ENCODE assay signal across 9 cellular contexts in genomic region chr16:68022278-68022727, GRCh38. TPM values are rescaled to one million over a fixed set of nuclear protein-coding genes. Genes with fewer than 3 reads are reported as not detected.
DNase-seq lines count a peak whose midpoint lies in the region; ATAC-seq and TF ChIP-seq lines count a peak whose summit lies in the region.
"Had no signal": no experiment of that assay in that cellular context is flagged by ENCODE, and none has a peak within 500 bp of the region (broad histone marks: within the 10 kb centered on the region; RNA-seq: fewer than 3 reads in every experiment).

No MANE protein-coding gene starts in this region.

- no TSS peak for BruUV-seq in Caco-2 (replicated peaks; lab: Mats Ljungman, UMichigan)

- no peaks in the 10 kb centered on the region for H3K9me3 Mint-ChIP-seq in Caco-2 (ENCODE audit: unreplicated experiment)

- ATAC-seq in HG03135 (IDR thresholded peaks at IDR 0.05; ENCODE audit: unreplicated experiment), result peak; percentile 3
- ATAC-seq in left lobe of liver, result peak; percentile 12
- ATAC-seq in thoracic aorta (ENCODE audit: insufficient number of reproducible peaks, low FRiP score, low read depth), result no peak
- no peak for ATAC-seq in HG02981 (IDR thresholded peaks at IDR 0.05; ENCODE audit: unreplicated experiment)

- H3K4me3 ChIP-seq in Caco-2 (ENCODE audit: low read depth, low read length) (peak overlapping the region; percentile 89), thoracic aorta (peak overlapping the region; percentile 88)

- H3K4me3 Mint-ChIP-seq in Caco-2 (ENCODE audit: unreplicated experiment), result peak overlapping the region; percentile 83

- H3K36me3 ChIP-seq in Caco-2 (ENCODE audit: control insufficient read depth, insufficient read depth, low read length) (no peaks in the 10 kb centered on the region; the same call in 1 of the 2 replicates), thoracic aorta (no peaks in the 10 kb centered on the region)

- DNase-seq in Caco-2, result no peak
- no peak for DNase-seq in left lobe of liver (ENCODE audit: low spot score)
- DNase-seq in thoracic aorta (ENCODE audit: low spot score), result no peak
- no peak for DNase-seq in NOMO-1 (lab: John Stamatoyannopoulos, UW; ENCODE audit: unreplicated experiment in 2 of 2)
- no peak for DNase-seq in NCI-H1105 treated with DMSO at 0.1 percent for 48 hours (lab: John Stamatoyannopoulos, UW)

- H3K4me1 ChIP-seq in Caco-2 (no peaks in the 10 kb centered on the region; the same call in 1 of the 2 replicates), thoracic aorta (ENCODE audit: control insufficient read depth in 1 of 2, low read depth in 2 of 2) (peaks cover 20 to 28% of the 10 kb centered on the region in 2 donors)

- peak overlapping the region; percentile 90 for H3K27ac Mint-ChIP-seq in Caco-2 (ENCODE audit: unreplicated experiment)

- intact Hi-C loops in Caco-2 (cut with micrococcal nuclease; ENCODE audit: unreplicated experiment), result no loop called here

- POLR2A ChIA-PET in Caco-2 (lab: Charles Lee), result interaction anchor here (0.5 to 1.9 kb wide), 5 partner anchors 19 to 1811 kb away, joined by 3 to 7 read pairs (median 3); partner anchors contain the start of genes GFOD2, PRMT7 and SLC7A6OS

- peaks cover 30% of the 10 kb centered on the region for H3K36me3 Mint-ChIP-seq in Caco-2 (ENCODE audit: insufficient read depth, unreplicated experiment)

- TF ChIP-seq CTCF in Caco-2 (IDR thresholded peaks at IDR 0.05; ENCODE audit: insufficient read depth in 1 of 2, low read depth in 1 of 2, low read length in 1 of 2, severe bottlenecking in 1 of 2, unreplicated experiment in 1 of 2) (no peak), thoracic aorta (IDR thresholded peaks at IDR 0.05) (no peak)

- H3K27ac ChIP-seq in angular gyrus (ENCODE audit: low read depth, low read length) (peak overlapping the region; percentile 95), thoracic aorta (peak overlapping the region; percentile 70 to 84)

- CTCF ChIA-PET in Caco-2 (lab: Charles Lee), result interaction anchor here (0.5 to 1.4 kb wide), 3 partner anchors 13 to 1221 kb away, joined by 3 to 7 read pairs (median 4); no protein-coding TSS in a partner anchor

- no peaks in the 10 kb centered on the region for H3K27me3 Mint-ChIP-seq in Caco-2 (ENCODE audit: insufficient read depth, unreplicated experiment)

- H3K9me3 ChIP-seq in Caco-2, result no peaks in the 10 kb centered on the region
- no peaks in the 10 kb centered on the region for H3K9me3 ChIP-seq in thoracic aorta

- H3K4me1 Mint-ChIP-seq in Caco-2 (ENCODE audit: low read depth, unreplicated experiment), result peaks cover 8% of the 10 kb centered on the region

- no peaks in the 10 kb centered on the region for H3K27me3 ChIP-seq in Caco-2 (replicated peaks; ENCODE audit: control insufficient read depth, insufficient read depth, low read length)
- no peaks in the 10 kb centered on the region for H3K27me3 ChIP-seq in thoracic aorta (replicated peaks; ENCODE audit: insufficient read depth)

RNA-seq across cellular contexts. Expression of gene DDX28, which starts 0.7 kb away (rescaled TPM):
- total RNA-seq in Caco-2 (2022) (15.9 and 17.1 TPM in 2 replicates), left lobe of liver (5.1 TPM), thoracic aorta (1 to 10 TPM; 5.4 to 5.8 TPM)

RNA-seq across cellular contexts. Expression of gene DUS2, which starts 0.8 kb away (rescaled TPM):
- total RNA-seq in Caco-2 (2022) (33.6 and 37.4 TPM in 2 replicates), left lobe of liver (7.6 TPM), thoracic aorta (1 to 10 TPM; 5.3 to 8.4 TPM)

RNA-seq across cellular contexts. Expression of gene DPEP2NB, which starts 6.6 kb away (rescaled TPM):
- total RNA-seq in Caco-2 (2022), result not detected in 2 replicates
- not detected for total RNA-seq in left lobe of liver
- total RNA-seq in thoracic aorta, result not detected
- total RNA-seq: renal cortical epithelial cell had no signal

RNA-seq across cellular contexts. Expression of gene DPEP2, which starts 23.0 kb away (rescaled TPM):
- not detected in 2 replicates for total RNA-seq in Caco-2 (2022)
- total RNA-seq in left lobe of liver, result 1.0 TPM
- 1 to 10 TPM in 1 of 2 donors, under 1 TPM in 1; 0.81 to 6.1 TPM for total RNA-seq in thoracic aorta
- total RNA-seq: renal cortical epithelial cell had no signal

RNA-seq across cellular contexts. Expression of gene DPEP3, which starts 42.0 kb away (rescaled TPM):
- not detected in 2 replicates for total RNA-seq in Caco-2 (2022)
- not detected for total RNA-seq in left lobe of liver
- not detected for total RNA-seq in thoracic aorta
- total RNA-seq: renal cortical epithelial cell had no signal

Comparison
In these comparisons a context has a peak if more than half of its experiments do, and no peak if none do; other contexts are left out.
1. ATAC-seq: peak in HG03135 (single experiment) and left lobe of liver (single experiment); none in thoracic aorta (single experiment) and HG02981 (single experiment).